17 cellular contexts compared by ENCODE assay signal in the genomic region with DNA sequence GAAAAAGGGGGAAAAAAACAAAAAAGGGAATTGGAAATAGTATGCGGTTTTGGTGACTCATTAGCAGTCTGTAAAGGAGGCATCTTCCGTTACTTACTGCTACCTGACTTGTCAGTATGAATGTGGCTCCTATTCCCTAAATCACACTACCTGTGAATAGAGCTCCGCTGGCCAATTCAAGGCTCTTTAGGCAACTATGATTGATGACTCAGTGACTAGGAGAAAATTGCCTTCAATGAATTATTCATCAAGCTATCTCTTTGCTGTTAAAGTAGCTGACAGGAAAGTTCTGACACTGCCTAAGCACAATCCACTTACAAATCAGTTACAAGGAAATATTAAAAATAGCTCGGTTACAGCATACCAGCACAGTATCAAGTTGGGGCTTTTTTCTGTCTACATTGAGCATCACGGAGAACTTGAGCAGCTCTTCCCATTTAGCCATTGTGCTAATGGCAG.
DNase-seq lines count a peak whose midpoint lies in the region; ATAC-seq, FAIRE-seq and TF ChIP-seq lines count a peak whose summit lies in the region.
"Had no signal": no experiment of that assay in that cellular context is flagged by ENCODE, and none has a peak within 500 bp of the region (broad histone marks: within the 10 kb centered on the region; RNA-seq: fewer than 3 reads in every experiment).

No MANE protein-coding gene starts in this region.

- H3K4me1 Mint-ChIP-seq in naive thymus-derived CD8-positive, alpha-beta T cell, result peaks cover 0 to 1% (median 0%) of the 10 kb centered on the region in 4 donors
- H3K4me1 Mint-ChIP-seq: WTC11 had no signal

- H3K9me3 ChIP-seq in prostate gland, result no peaks in the 10 kb centered on the region

- peaks cover 0 to 24% (median 6%) of the 10 kb centered on the region in 9 donors for H3K9me3 Mint-ChIP-seq in naive thymus-derived CD8-positive, alpha-beta T cell
- H3K9me3 Mint-ChIP-seq: dendritic cell treated with granulocyte-macrophage colony-stimulating factor and Interleukin-4, amounts not matched to agents 40 ng/mL and 50 ng/mL, for 4 days; WTC11 had no signal

- H3K27me3 ChIP-seq in prostate gland (replicated peaks; ENCODE audit: insufficient read depth), result no peaks in the 10 kb centered on the region

- POLR2A ChIA-PET in naive thymus-derived CD8-positive, alpha-beta T cell (lab: Charles Lee), result no interaction called here

- whole genome bisulfite sequencing in prostate gland, result 45% methylated on average over 5 of the region's 5 CpGs

- H3K4me1 ChIP-seq in prostate gland (replicated peaks), result no peaks in the 10 kb centered on the region

- no peak overlapping the region for H3K27ac Mint-ChIP-seq in naive thymus-derived CD8-positive, alpha-beta T cell
- H3K27ac Mint-ChIP-seq: dendritic cell treated with granulocyte-macrophage colony-stimulating factor and Interleukin-4, amounts not matched to agents 40 ng/mL and 50 ng/mL, for 4 days; stimulated activated naive CD8-positive, alpha-beta T cell treated with anti-CD3 and anti-CD28 coated beads, Interleukin-15, Interleukin-2, amounts not matched to agents 100 ng/mL and 50 ng/mL, for 24 hours; WTC11 had no signal

- no peaks in the 10 kb centered on the region for H3K36me3 ChIP-seq in prostate gland

- H3K27me3 Mint-ChIP-seq in naive thymus-derived CD8-positive, alpha-beta T cell, result no peaks in the 10 kb centered on the region
- H3K27me3 Mint-ChIP-seq: dendritic cell treated with granulocyte-macrophage colony-stimulating factor and Interleukin-4, amounts not matched to agents 40 ng/mL and 50 ng/mL, for 4 days; stimulated activated naive CD8-positive, alpha-beta T cell treated with anti-CD3 and anti-CD28 coated beads, Interleukin-15, Interleukin-2, amounts not matched to agents 100 ng/mL and 50 ng/mL, for 24 hours had no signal

- no peak for TF ChIP-seq POLR2A in H54 (IDR thresholded peaks at IDR 0.05; ENCODE audit: low read depth, low read length)
- TF ChIP-seq POLR2A in prostate gland (IDR thresholded peaks at IDR 0.05), result no peak

- H3K4me3 ChIP-seq in prostate gland, result no peak overlapping the region

- ATAC-seq in naive thymus-derived CD8-positive, alpha-beta T cell, result no peak
- no peak for ATAC-seq in HG02763 (IDR thresholded peaks at IDR 0.05; ENCODE audit: unreplicated experiment)
- ATAC-seq: HCT116, right cardiac atrium, WTC11 had no signal

- TF ChIP-seq CTCF in prostate gland (IDR thresholded peaks at IDR 0.05), result no peak

- no peak overlapping the region for H3K27ac ChIP-seq in prostate gland

- DNase-seq in A172 (ENCODE audit: low spot score) (peak; percentile 11), H54 (ENCODE audit: insufficient read length, low spot score) (no peak), NCI-H2107 treated with DMSO at 0.1 percent for 48 hours (lab: John Stamatoyannopoulos, UW; ENCODE audit: unreplicated experiment) (peak; percentile 100), astrocyte of the hippocampus (ENCODE audit: low read depth, low spot score) (peak; percentile 67), RKO (ENCODE audit: low spot score) (no peak), prostate gland (ENCODE audit: low spot score) (no peak)
- DNase-seq in naive thymus-derived CD8-positive, alpha-beta T cell, result no peak
- DNase-seq: foreskin fibroblast, IMR-90, NCI-H526 treated with DMSO at 0.1 percent for 48 hours, right cardiac atrium had no signal

- H3K36me3 Mint-ChIP-seq in naive thymus-derived CD8-positive, alpha-beta T cell, result no peaks in the 10 kb centered on the region
- H3K36me3 Mint-ChIP-seq: WTC11 had no signal

- H3K4me3 Mint-ChIP-seq in naive thymus-derived CD8-positive, alpha-beta T cell, result no peak overlapping the region
- H3K4me3 Mint-ChIP-seq: dendritic cell treated with granulocyte-macrophage colony-stimulating factor and Interleukin-4, amounts not matched to agents 40 ng/mL and 50 ng/mL, for 4 days; stimulated activated naive CD8-positive, alpha-beta T cell treated with anti-CD3 and anti-CD28 coated beads, Interleukin-15, Interleukin-2, amounts not matched to agents 100 ng/mL and 50 ng/mL, for 24 hours; WTC11 had no signal

- intact Hi-C loops in prostate gland (cut with DNase I), result no loop called here

- FAIRE-seq in H54 (lab: Jason Lieb, UNC), result peak; percentile 52
- FAIRE-seq: keratinocyte had no signal

Comparison
In these comparisons a context has a peak if more than half of its experiments do, and no peak if none do; other contexts are left out.
1. DNase-seq: peak in A172 (single experiment), NCI-H2107 treated with DMSO at 0.1 percent for 48 hours (single experiment) and astrocyte of the hippocampus (single experiment); none in H54 (single experiment), RKO (single experiment), prostate gland (single experiment) and naive thymus-derived CD8-positive, alpha-beta T cell (0 of 10).